ENCODE assay signal across 8 cellular contexts in the genomic region with DNA sequence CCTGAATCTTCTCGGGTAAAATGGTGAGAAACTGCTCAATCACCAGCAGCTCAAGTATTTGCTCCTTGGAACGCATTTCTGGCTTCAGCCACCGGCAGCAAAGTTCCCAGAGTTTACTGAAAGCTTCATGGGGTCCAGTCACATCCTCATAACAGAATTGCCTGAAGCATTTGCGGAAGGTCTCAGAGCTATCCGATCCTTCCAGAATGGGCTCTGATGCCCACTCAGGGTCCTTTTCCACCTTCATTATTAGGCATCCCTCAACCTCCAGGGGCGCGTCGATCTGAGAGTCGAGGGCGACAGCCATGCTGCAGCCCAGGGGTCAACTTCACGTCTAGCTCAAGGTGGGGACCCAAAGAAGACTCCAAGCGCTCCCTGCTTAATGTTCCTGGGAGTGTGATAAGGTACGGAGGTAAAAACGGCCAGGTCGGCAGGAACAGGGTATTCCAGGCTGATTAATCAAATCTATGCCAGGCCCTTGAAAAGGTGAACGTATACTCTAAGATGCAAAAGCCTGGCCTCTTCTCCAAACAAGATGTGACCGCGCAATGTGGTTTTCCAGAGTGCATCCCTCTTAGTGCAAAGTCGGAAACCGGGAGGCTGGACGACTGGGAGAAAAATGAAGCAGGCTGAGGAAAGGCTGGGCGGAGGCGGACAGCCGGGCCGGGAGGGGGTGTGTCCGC. TPM values are rescaled to one million over a fixed set of nuclear protein-coding genes. Genes with fewer than 3 reads are reported as not detected.
DNase-seq lines count a peak whose midpoint lies in the region; ATAC-seq and TF ChIP-seq lines count a peak whose summit lies in the region.

No MANE protein-coding gene starts in this region.

- no peak for TF ChIP-seq CTCF in Caco-2 (IDR thresholded peaks at IDR 0.05; ENCODE audit: insufficient read depth in 1 of 2, low read depth in 1 of 2, low read length in 1 of 2, severe bottlenecking in 1 of 2, unreplicated experiment in 1 of 2)
- peak; percentile 14 for TF ChIP-seq CTCF in NB4 (IDR thresholded peaks at IDR 0.05; ENCODE audit: low read depth, low read length)

- peaks cover 31% of the 10 kb centered on the region for H3K36me3 Mint-ChIP-seq in Caco-2 (ENCODE audit: insufficient read depth, unreplicated experiment)

- DNase-seq in Caco-2 (peak; percentile 27 to 40), NB4 (ENCODE audit: low read depth) (peak; percentile 46), amniotic stem cell (lab: John Stamatoyannopoulos, UW) (peak; percentile 71), inferior parietal cortex (ENCODE audit: extremely low spot score) (peak; percentile 21)
- DNase-seq in stimulated activated naive CD8-positive, alpha-beta T cell treated with anti-CD3 and anti-CD28 coated beads, Interleukin-15, Interleukin-2, amounts not matched to agents 100 U/mL and 50 U/mL, for 24 hours: peak; percentile 36

- H3K9me3 ChIP-seq in Caco-2: no peaks in the 10 kb centered on the region

- TF ChIP-seq POLR2A in NB4 (IDR thresholded peaks at IDR 0.05; ENCODE audit: extremely low read depth, insufficient read length): no peak

- H3K9me3 Mint-ChIP-seq in Caco-2 (ENCODE audit: unreplicated experiment): no peaks in the 10 kb centered on the region

- peaks cover 2% of the 10 kb centered on the region; the same call in 1 of the 2 replicates for H3K36me3 ChIP-seq in Caco-2 (ENCODE audit: control insufficient read depth, insufficient read depth, low read length)

- TSS peak; percentile 82 for BruUV-seq in Caco-2 (replicated peaks; lab: Mats Ljungman, UMichigan)

- CTCF ChIA-PET in Caco-2 (lab: Charles Lee): interaction anchor here (1.1 kb wide), 1 partner anchor 32 kb away, joined by 3 read pairs; no protein-coding TSS in a partner anchor

- H3K4me3 ChIP-seq in Caco-2 (ENCODE audit: low read depth, low read length) (peak overlapping the region; percentile 85), NB4 (ENCODE audit: low read depth, low read length) (peak overlapping the region; percentile 72)

- peak; percentile 6 for ATAC-seq in GM21390 (IDR thresholded peaks at IDR 0.05; ENCODE audit: unreplicated experiment)
- ATAC-seq in stimulated activated naive CD8-positive, alpha-beta T cell treated with anti-CD3 and anti-CD28 coated beads, Interleukin-15, Interleukin-2, amounts not matched to agents 100 U/mL and 50 U/mL, for 24 hours: no peak
- no peak for ATAC-seq in GM19328 (IDR thresholded peaks at IDR 0.05; ENCODE audit: unreplicated experiment)
- no peak for ATAC-seq in GM18870 (IDR thresholded peaks at IDR 0.05; ENCODE audit: unreplicated experiment)

- intact Hi-C loops in Caco-2 (cut with micrococcal nuclease; ENCODE audit: unreplicated experiment): loop anchor here (2.0 kb wide), 1 partner anchor 24 kb away; no protein-coding TSS in a partner anchor

- POLR2A ChIA-PET in Caco-2 (lab: Charles Lee): interaction anchor here (0.7 kb wide), 1 partner anchor 9 kb away, joined by 6 read pairs; no protein-coding TSS in a partner anchor

- H3K4me1 Mint-ChIP-seq in Caco-2 (ENCODE audit: low read depth, unreplicated experiment): peaks cover 12% of the 10 kb centered on the region

- peak overlapping the region; percentile 94 for H3K4me3 Mint-ChIP-seq in Caco-2 (ENCODE audit: unreplicated experiment)

- no peaks in the 10 kb centered on the region for H3K27me3 Mint-ChIP-seq in Caco-2 (ENCODE audit: insufficient read depth, unreplicated experiment)

- H3K27me3 ChIP-seq in Caco-2 (replicated peaks; ENCODE audit: control insufficient read depth, insufficient read depth, low read length): no peaks in the 10 kb centered on the region

- H3K27ac Mint-ChIP-seq in Caco-2 (ENCODE audit: unreplicated experiment): peak overlapping the region; percentile 99

- peaks cover 4% of the 10 kb centered on the region; the same call in 1 of the 2 replicates for H3K4me1 ChIP-seq in Caco-2

RNA-seq across cellular contexts. Expression of gene ZKSCAN2, which starts 0.7 kb away (rescaled TPM):
- total RNA-seq in Caco-2 (2022): 10.5 and 11.1 TPM in 2 replicates

RNA-seq across cellular contexts. Expression of gene AQP8, which starts 40.2 kb away (rescaled TPM):
- total RNA-seq in Caco-2 (2022): not detected in 2 replicates

Comparison
In these comparisons a context has a peak if more than half of its experiments do, and no peak if none do; other contexts are left out.
1. DNase-seq: peak in every context shown above with its lines; median percentile 71 in amniotic stem cell; 46 in NB4; 36 in stimulated activated naive CD8-positive, alpha-beta T cell treated with anti-CD3 and anti-CD28 coated beads, Interleukin-15, Interleukin-2, amounts not matched to agents 100 U/mL and 50 U/mL, for 24 hours; 34 in Caco-2; 21 in inferior parietal cortex.